Comparison of ENCODE assay signal across 20 cellular contexts in the genomic region with DNA sequence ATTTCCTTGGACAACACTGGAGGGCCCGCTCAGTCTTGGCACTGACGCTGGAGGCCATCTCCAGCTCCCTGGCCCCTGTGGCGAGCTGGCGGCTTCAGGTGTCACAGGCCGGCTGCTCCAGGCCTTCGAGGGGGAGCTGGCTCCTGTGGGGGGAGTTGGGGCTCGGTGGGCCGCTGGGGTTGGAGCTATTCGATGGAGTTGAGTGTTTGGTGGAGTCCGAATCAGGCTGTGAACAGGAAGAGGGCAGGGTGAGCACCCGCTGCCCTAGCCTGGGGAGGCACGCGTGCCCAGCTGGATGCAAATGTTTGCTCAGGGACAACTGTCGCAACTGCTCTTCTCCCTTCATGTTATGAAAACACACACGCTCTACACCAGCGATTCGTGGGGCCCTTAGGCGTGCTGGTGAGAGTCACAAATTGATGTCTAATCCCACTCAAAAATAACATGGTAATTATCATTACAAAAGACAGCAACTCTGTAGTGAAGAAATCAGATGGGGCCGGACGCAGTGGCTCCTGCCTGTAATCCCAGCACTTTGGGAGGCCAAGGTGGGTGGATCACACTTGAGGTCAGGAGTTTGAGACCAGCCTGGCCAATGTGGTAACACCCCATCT. TPM values are rescaled to one million over a fixed set of nuclear protein-coding genes. Genes with fewer than 3 reads are reported as not detected.
DNase-seq lines count a peak whose midpoint lies in the region; ATAC-seq and TF ChIP-seq lines count a peak whose summit lies in the region.
"Had no signal": no experiment of that assay in that cellular context is flagged by ENCODE, and none has a peak within 500 bp of the region (broad histone marks: within the 10 kb centered on the region; RNA-seq: fewer than 3 reads in every experiment).

No MANE protein-coding gene starts in this region.

- no peak overlapping the region for H3K4me3 ChIP-seq in coronary artery
- no peak overlapping the region for H3K4me3 ChIP-seq in mucosa of descending colon
- H3K4me3 ChIP-seq: GM12878, K562 had no signal

- peaks cover 11% of the 10 kb centered on the region for H3K4me1 ChIP-seq in mucosa of descending colon (ENCODE audit: low read depth)

- H3K36me3 ChIP-seq in mucosa of descending colon (ENCODE audit: low read depth): peaks cover 4% of the 10 kb centered on the region

- H3K27ac ChIP-seq in coronary artery: no peak overlapping the region

- ATAC-seq in mucosa of descending colon: no peak
- ATAC-seq: GM12878, K562, PC-3, T-cell had no signal

- intact Hi-C loops in mucosa of descending colon (cut with DNase I, micrococcal nuclease): no loop called here

- DNase-seq in COLO668 (lab: John Stamatoyannopoulos, UW; ENCODE audit: unreplicated experiment): peak; percentile 17
- peak; percentile 20 for DNase-seq in MV-4-11 (lab: John Stamatoyannopoulos, UW)
- peak; percentile 69 for DNase-seq in coronary artery (ENCODE audit: low spot score)
- DNase-seq in mucosa of descending colon: peak in 2 of 3 donors; percentile 28 to 37
- DNase-seq in hippocampal formation (lab: John Stamatoyannopoulos, UW): no peak
- no peak for DNase-seq in NCI-H82 treated with DMSO at 0.1 percent for 48 hours (lab: John Stamatoyannopoulos, UW; ENCODE audit: unreplicated experiment)
- no peak for DNase-seq in HCEC 1CT
- DNase-seq: AML-193, COR-L47, DMS153, GOT3, NCI-H1105 treated with DMSO at 0.1 percent for 48 hours, NCI-H1694 treated with DMSO at 0.1 percent for 48 hours, NCI-H510A, NCI-H774, PC-3, SK-N-SH, T-cell had no signal

- H3K9me3 ChIP-seq in mucosa of descending colon: no peaks in the 10 kb centered on the region
- H3K9me3 ChIP-seq: SK-N-SH had no signal

- no peak for TF ChIP-seq CTCF in coronary artery (IDR thresholded peaks at IDR 0.05)
- no peak for TF ChIP-seq CTCF in mucosa of descending colon (IDR thresholded peaks at IDR 0.05)

RNA-seq across cellular contexts. Expression of a gene that starts 11.3 kb away (rescaled TPM):
- total RNA-seq in mucosa of descending colon: 100 to 1,000 TPM; 128 to 486 (median 198) TPM
- total RNA-seq: PC-3 had no signal

Comparison
In these comparisons a context has a peak if more than half of its experiments do, and no peak if none do; other contexts are left out.
1. DNase-seq: peak in COLO668 (single experiment), MV-4-11 (single experiment), coronary artery (single experiment) and mucosa of descending colon (2 of 3); none in hippocampal formation (0 of 2), NCI-H82 treated with DMSO at 0.1 percent for 48 hours (single experiment) and HCEC 1CT (single experiment).